In genomic region chr19:17749912-17750317, GRCh38 we compare ENCODE assay signal across 12 cellular contexts. TPM values are rescaled to one million over a fixed set of nuclear protein-coding genes. Genes with fewer than 3 reads are reported as not detected.
A peak's percentile ranks its signal among the peaks of the same experiment; 100 is the strongest.
DNase-seq lines count a peak whose midpoint lies in the region; ATAC-seq, FAIRE-seq and TF ChIP-seq lines count a peak whose summit lies in the region.
"Had no signal": no experiment of that assay in that cellular context is flagged by ENCODE, and none has a peak within 500 bp of the region (broad histone marks: within the 10 kb centered on the region; RNA-seq: fewer than 3 reads in every experiment).

No MANE protein-coding gene starts in this region.

- peaks cover 43% of the 10 kb centered on the region for H3K4me1 Mint-ChIP-seq in T-helper 1 cell treated with Interleukin-12 subunit alpha and Interleukin-12 subunit beta and Interleukin-4 antibody, amounts not matched to agents 30 μg/mL and 1 μg/mL, for 36 hours (ENCODE audit: low read depth)

- H3K79me2 ChIP-seq in parathyroid adenoma, result no peaks in the 10 kb centered on the region

- TF ChIP-seq CTCF in GM06990 (IDR thresholded peaks at IDR 0.05; ENCODE audit: insufficient read depth, low read length, poor library complexity, severe bottlenecking) (no peak), bronchial epithelial cell (IDR thresholded peaks at IDR 0.05; ENCODE audit: insufficient read depth, low read length, severe bottlenecking) (no peak), parathyroid adenoma (IDR thresholded peaks at IDR 0.05) (no peak), upper lobe of left lung (IDR thresholded peaks at IDR 0.05) (no peak), vagina (IDR thresholded peaks at IDR 0.05) (no peak), tibial artery (IDR thresholded peaks at IDR 0.05) (no peak)

- H3K27ac ChIP-seq in parathyroid adenoma (no peak overlapping the region), upper lobe of left lung (peak overlapping the region in 1 of 4 donors; percentile 73), vagina (no peak overlapping the region), tibial artery (no peak overlapping the region)

- no peak overlapping the region for H3K9ac ChIP-seq in parathyroid adenoma

- no peaks in the 10 kb centered on the region for H3K9me3 Mint-ChIP-seq in T-helper 1 cell treated with Interleukin-12 subunit alpha and Interleukin-12 subunit beta and Interleukin-4 antibody, amounts not matched to agents 30 μg/mL and 1 μg/mL, for 36 hours

- FAIRE-seq in bronchial epithelial cell (lab: Jason Lieb, UNC), result peak; percentile 64
- FAIRE-seq: kidney had no signal

- peaks cover 16% of the 10 kb centered on the region for H3K36me3 Mint-ChIP-seq in T-helper 1 cell treated with Interleukin-12 subunit alpha and Interleukin-12 subunit beta and Interleukin-4 antibody, amounts not matched to agents 30 μg/mL and 1 μg/mL, for 36 hours (ENCODE audit: low read depth)

- ATAC-seq in upper lobe of left lung (ENCODE audit: low FRiP score in 2 of 2) (no peak), GM18505 (IDR thresholded peaks at IDR 0.05; ENCODE audit: unreplicated experiment) (no peak)
- ATAC-seq: esophagus mucosa had no signal

- H3K4me3 ChIP-seq in GM06990 (replicated peaks; ENCODE audit: low read depth, low read length), result peak overlapping the region; percentile 48
- H3K4me3 ChIP-seq in bronchial epithelial cell (ENCODE audit: low read depth, low read length), result no peak overlapping the region
- H3K4me3 ChIP-seq in parathyroid adenoma (ENCODE audit: low read depth, low read length), result no peak overlapping the region
- H3K4me3 ChIP-seq in upper lobe of left lung, result no peak overlapping the region
- H3K4me3 ChIP-seq in vagina, result no peak overlapping the region
- no peak overlapping the region for H3K4me3 ChIP-seq in tibial artery

- peak overlapping the region; percentile 91 for H3K4me3 Mint-ChIP-seq in T-helper 1 cell treated with Interleukin-12 subunit alpha and Interleukin-12 subunit beta and Interleukin-4 antibody, amounts not matched to agents 30 μg/mL and 1 μg/mL, for 36 hours

- H3K36me3 ChIP-seq in GM06990 (ENCODE audit: control insufficient read depth, insufficient read depth, low read length) (no peaks in the 10 kb centered on the region; the same call in 1 of the 2 replicates), bronchial epithelial cell (ENCODE audit: control insufficient read depth, insufficient read depth, low read length) (no peaks in the 10 kb centered on the region), parathyroid adenoma (ENCODE audit: control insufficient read depth, insufficient read depth, low read length) (no peaks in the 10 kb centered on the region), upper lobe of left lung (no peaks in the 10 kb centered on the region), vagina (no peaks in the 10 kb centered on the region), tibial artery (no peaks in the 10 kb centered on the region)

- H2AFZ ChIP-seq in parathyroid adenoma, result peak overlapping the region; percentile 53

- no peak overlapping the region for H3K4me2 ChIP-seq in parathyroid adenoma (ENCODE audit: low read length)

- H3K27me3 Mint-ChIP-seq in T-helper 1 cell treated with Interleukin-12 subunit alpha and Interleukin-12 subunit beta and Interleukin-4 antibody, amounts not matched to agents 30 μg/mL and 1 μg/mL, for 36 hours (ENCODE audit: low read depth), result no peaks in the 10 kb centered on the region

- H3K4me1 ChIP-seq in parathyroid adenoma (peaks cover 4% of the 10 kb centered on the region), upper lobe of left lung (peaks cover 12 to 18% (median 15%) of the 10 kb centered on the region in 4 donors), vagina (peaks cover 4% of the 10 kb centered on the region), tibial artery (peaks cover 0 to 14% (median 9%) of the 10 kb centered on the region in 4 donors)

- no peak for TF ChIP-seq POLR2A in upper lobe of left lung (IDR thresholded peaks at IDR 0.05)
- no peak for TF ChIP-seq POLR2A in vagina (IDR thresholded peaks at IDR 0.05)
- no peak for TF ChIP-seq POLR2A in GM18505 (IDR thresholded peaks at IDR 0.05; ENCODE audit: borderline replicate concordance, extremely low read depth, insufficient read depth, insufficient read length)

- DNase-seq in GM06990 (ENCODE audit: extremely low read depth, insufficient read length) (no peak), bronchial epithelial cell (ENCODE audit: low read depth) (no peak), upper lobe of left lung (no peak), vagina (ENCODE audit: extremely low spot score in 2 of 2) (no peak), tibial artery (no peak)
- DNase-seq: kidney, NCI-H446 treated with DMSO at 0.1 percent for 48 hours had no signal

- intact Hi-C loops in vagina (cut with DNase I), result no loop called here
- intact Hi-C loops in tibial artery (cut with DNase I; ENCODE audit: low total_unique reads), result no loop called here

- no peaks in the 10 kb centered on the region for H3K27me3 ChIP-seq in GM06990 (replicated peaks; ENCODE audit: control insufficient read depth, insufficient read depth, low read length)
- no peaks in the 10 kb centered on the region for H3K27me3 ChIP-seq in bronchial epithelial cell (ENCODE audit: control insufficient read depth, insufficient read depth, low read length)
- H3K27me3 ChIP-seq in parathyroid adenoma (ENCODE audit: control insufficient read depth, insufficient read depth, low read length), result no peaks in the 10 kb centered on the region
- H3K27me3 ChIP-seq in upper lobe of left lung, result no peaks in the 10 kb centered on the region
- H3K27me3 ChIP-seq in vagina, result no peaks in the 10 kb centered on the region
- H3K27me3 ChIP-seq in tibial artery, result peaks cover 0 to 8% of the 10 kb centered on the region in 2 donors

- no peak for TF ChIP-seq EP300 in upper lobe of left lung (IDR thresholded peaks at IDR 0.05)

- H3K27ac Mint-ChIP-seq in T-helper 1 cell treated with Interleukin-12 subunit alpha and Interleukin-12 subunit beta and Interleukin-4 antibody, amounts not matched to agents 30 μg/mL and 1 μg/mL, for 36 hours, result peak overlapping the region; percentile 77

- no peaks in the 10 kb centered on the region for H3K9me3 ChIP-seq in parathyroid adenoma (ENCODE audit: control insufficient read depth, low read length)
- H3K9me3 ChIP-seq in upper lobe of left lung, result no peaks in the 10 kb centered on the region
- no peaks in the 10 kb centered on the region for H3K9me3 ChIP-seq in vagina
- no peaks in the 10 kb centered on the region for H3K9me3 ChIP-seq in tibial artery

- 48% methylated on average over 8 of the region's 8 CpGs; no CpG with 5 or more reads in 1 of the 2 donors for WGBS in upper lobe of left lung, 2 donors

RNA-seq across cellular contexts. Expression of gene FCHO1, which starts 1.4 kb away (rescaled TPM):
- total RNA-seq in bronchial epithelial cell (0.26 and 0.90 TPM in 2 replicates), upper lobe of left lung (10 to 100 TPM in 2 of 6 donors, 1 to 10 TPM in 4; 1.9 to 19.9 (median 8.7) TPM), vagina (12.3 TPM)

RNA-seq across cellular contexts. Expression of gene MAP1S, which starts 30.6 kb away (rescaled TPM):
- total RNA-seq in bronchial epithelial cell (3.7 and 15.9 TPM in 2 replicates), upper lobe of left lung (10 to 100 TPM; 23.6 to 87.9 (median 63.7) TPM), vagina (30.2 TPM)

RNA-seq across cellular contexts. Expression of gene B3GNT3, which starts 45.0 kb away (rescaled TPM):
- total RNA-seq in bronchial epithelial cell (11.6 and 27.4 TPM in 2 replicates), upper lobe of left lung (1 to 10 TPM in 5 of 6 donors, not detected in 1; 1.0 to 8.8 (median 2.5) TPM), vagina (1.5 TPM)
- total RNA-seq: pulmonary artery endothelial cell had no signal
